ENCODE assay signal across 30 cellular contexts in the genomic region with DNA sequence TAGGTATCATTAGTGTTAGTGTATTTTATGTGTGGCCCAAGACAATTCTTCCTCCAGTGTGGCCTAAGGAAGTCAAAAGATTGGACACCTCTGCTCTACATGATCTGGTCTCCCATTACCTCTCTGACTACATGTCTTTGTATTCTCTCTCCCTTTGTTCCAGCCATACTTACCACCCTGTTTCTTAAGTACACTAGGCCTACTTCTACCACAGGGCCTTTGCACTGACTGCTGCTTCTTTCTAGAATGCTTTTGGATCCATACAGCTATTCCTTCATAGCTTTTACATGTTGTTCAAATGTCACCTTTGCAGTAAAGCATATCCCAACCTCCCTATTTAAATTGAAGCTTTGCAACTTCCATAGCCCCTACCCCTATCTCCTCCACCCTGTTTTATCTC.
"Had no signal": no experiment of that assay in that cellular context is flagged by ENCODE, and none has a peak within 500 bp of the region (broad histone marks: within the 10 kb centered on the region; RNA-seq: fewer than 3 reads in every experiment).

No MANE protein-coding gene starts in this region.

- ATAC-seq: effector memory CD8-positive, alpha-beta T cell; esophagus mucosa; foreskin keratinocyte; gastrocnemius medialis; gastroesophageal sphincter; heart left ventricle; heart right ventricle had no signal

- H3K4me2 ChIP-seq: hepatocyte had no signal

- H2AFZ ChIP-seq: hepatocyte had no signal

- H3K9me3 ChIP-seq: colonic mucosa, esophagus muscularis mucosa, esophagus squamous epithelium, gastrocnemius medialis, gastroesophageal sphincter, heart left ventricle, heart right ventricle had no signal

- H3K27me3 Mint-ChIP-seq: dendritic cell treated with granulocyte-macrophage colony-stimulating factor and Interleukin-4, amounts not matched to agents 40 ng/mL and 50 ng/mL, for 4 days; effector memory CD8-positive, alpha-beta T cell had no signal

- H3K4me1 ChIP-seq: colonic mucosa, foreskin keratinocyte had no signal

- H3K27ac Mint-ChIP-seq: dendritic cell treated with granulocyte-macrophage colony-stimulating factor and Interleukin-4, amounts not matched to agents 40 ng/mL and 50 ng/mL, for 4 days; effector memory CD8-positive, alpha-beta T cell; endodermal cell had no signal

- H3K9me3 Mint-ChIP-seq: effector memory CD8-positive, alpha-beta T cell; endodermal cell had no signal

- H3K27me3 ChIP-seq: colonic mucosa, dorsolateral prefrontal cortex, esophagus muscularis mucosa, esophagus squamous epithelium, foreskin keratinocyte, gastrocnemius medialis, gastroesophageal sphincter, heart left ventricle, heart right ventricle, hepatocyte had no signal

- H3K36me3 ChIP-seq: colonic mucosa, esophagus muscularis mucosa, esophagus squamous epithelium, gastrocnemius medialis, gastroesophageal sphincter, heart left ventricle, heart right ventricle had no signal

- H3K4me3 Mint-ChIP-seq: dendritic cell treated with granulocyte-macrophage colony-stimulating factor and Interleukin-4, amounts not matched to agents 40 ng/mL and 50 ng/mL, for 4 days; effector memory CD8-positive, alpha-beta T cell; endodermal cell had no signal

- FAIRE-seq: colon, endometrium, endothelial cell of umbilical vein, frontal cortex had no signal

- H3K27ac ChIP-seq: colonic mucosa, coronary artery, dorsolateral prefrontal cortex, epithelial cell of prostate, esophagus muscularis mucosa, esophagus squamous epithelium, foreskin keratinocyte, gastrocnemius medialis, gastroesophageal sphincter, heart left ventricle, heart right ventricle, hepatocyte had no signal

- DNase-seq: colonic mucosa; cortex of kidney; dermis blood vessel endothelial cell; dorsolateral prefrontal cortex; effector CD4-positive, alpha-beta T cell; effector CD8-positive, alpha-beta T cell; effector memory CD4-positive, alpha-beta T cell; effector memory CD8-positive, alpha-beta T cell; endodermal cell; erythroblast; esophagus squamous epithelium; foreskin fibroblast; foreskin keratinocyte; foreskin melanocyte; gastrocnemius medialis; glutamatergic neuron; head of caudate nucleus; heart left ventricle; heart right ventricle had no signal

- H3K4me3 ChIP-seq: colonic mucosa, coronary artery, dorsolateral prefrontal cortex, esophagus muscularis mucosa, esophagus squamous epithelium, gastrocnemius medialis, gastroesophageal sphincter, heart left ventricle, heart right ventricle, hepatocyte had no signal
